1 cellular context compared by ENCODE assay signal in genomic region chrX:13646154-13646549, GRCh38.
TF ChIP-seq lines count a peak whose summit lies in the region.

No MANE protein-coding gene starts in this region.

TF ChIP-seq in K562, 482 proteins besides CTCF, POLR2A, EP300 and RAD21 (continued from another document):
- TF ChIP-seq DMBX1 (CRISPR knock-in tag; IDR thresholded peaks at IDR 0.05; ENCODE audit: borderline replicate concordance) (no peak), ZNF644 (tag; IDR thresholded peaks at IDR 0.05; ENCODE audit: low read depth) (no peak), LARP7 (IDR thresholded peaks at IDR 0.05) (no peak), ZNF277 (CRISPR knock-in tag; IDR thresholded peaks at IDR 0.05; ENCODE audit: borderline replicate concordance) (no peak), CCAR2 (IDR thresholded peaks at IDR 0.05; ENCODE audit: low read depth, low read length) (no peak), TEAD1 (CRISPR knock-in tag; IDR thresholded peaks at IDR 0.05) (no peak), EGR1 (conservative IDR thresholded peaks at IDR 0.05) (no peak)
- TF ChIP-seq, protein P1, sequence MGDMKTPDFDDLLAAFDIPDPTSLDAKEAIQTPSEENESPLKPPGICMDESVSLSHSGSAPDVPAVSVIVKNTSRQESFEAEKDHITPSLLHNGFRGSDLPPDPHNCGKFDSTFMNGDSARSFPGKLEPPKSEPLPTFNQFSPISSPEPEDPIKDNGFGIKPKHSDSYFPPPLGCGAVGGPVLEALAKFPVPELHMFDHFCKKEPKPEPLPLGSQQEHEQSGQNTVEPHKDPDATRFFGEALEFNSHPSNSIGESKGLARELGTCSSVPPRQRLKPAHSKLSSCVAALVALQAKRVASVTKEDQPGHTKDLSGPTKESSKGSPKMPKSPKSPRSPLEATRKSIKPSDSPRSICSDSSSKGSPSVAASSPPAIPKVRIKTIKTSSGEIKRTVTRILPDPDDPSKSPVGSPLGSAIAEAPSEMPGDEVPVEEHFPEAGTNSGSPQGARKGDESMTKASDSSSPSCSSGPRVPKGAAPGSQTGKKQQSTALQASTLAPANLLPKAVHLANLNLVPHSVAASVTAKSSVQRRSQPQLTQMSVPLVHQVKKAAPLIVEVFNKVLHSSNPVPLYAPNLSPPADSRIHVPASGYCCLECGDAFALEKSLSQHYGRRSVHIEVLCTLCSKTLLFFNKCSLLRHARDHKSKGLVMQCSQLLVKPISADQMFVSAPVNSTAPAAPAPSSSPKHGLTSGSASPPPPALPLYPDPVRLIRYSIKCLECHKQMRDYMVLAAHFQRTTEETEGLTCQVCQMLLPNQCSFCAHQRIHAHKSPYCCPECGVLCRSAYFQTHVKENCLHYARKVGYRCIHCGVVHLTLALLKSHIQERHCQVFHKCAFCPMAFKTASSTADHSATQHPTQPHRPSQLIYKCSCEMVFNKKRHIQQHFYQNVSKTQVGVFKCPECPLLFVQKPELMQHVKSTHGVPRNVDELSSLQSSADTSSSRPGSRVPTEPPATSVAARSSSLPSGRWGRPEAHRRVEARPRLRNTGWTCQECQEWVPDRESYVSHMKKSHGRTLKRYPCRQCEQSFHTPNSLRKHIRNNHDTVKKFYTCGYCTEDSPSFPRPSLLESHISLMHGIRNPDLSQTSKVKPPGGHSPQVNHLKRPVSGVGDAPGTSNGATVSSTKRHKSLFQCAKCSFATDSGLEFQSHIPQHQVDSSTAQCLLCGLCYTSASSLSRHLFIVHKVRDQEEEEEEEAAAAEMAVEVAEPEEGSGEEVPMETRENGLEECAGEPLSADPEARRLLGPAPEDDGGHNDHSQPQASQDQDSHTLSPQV (IDR thresholded peaks at IDR 0.05), result peak; percentile 40; the same call in 1 of the 2 replicates
